Comparison of ENCODE assay signal across 13 cellular contexts in genomic region chr13:32125221-32125621, GRCh38.
DNase-seq lines count a peak whose midpoint lies in the region; ATAC-seq and TF ChIP-seq lines count a peak whose summit lies in the region.
"Had no signal": no experiment of that assay in that cellular context is flagged by ENCODE, and none has a peak within 500 bp of the region (broad histone marks: within the 10 kb centered on the region; RNA-seq: fewer than 3 reads in every experiment).

No MANE protein-coding gene starts in this region.

- H3K27ac ChIP-seq in heart right ventricle = peak overlapping the region; percentile 51 to 86 (median 72)
- H3K27ac ChIP-seq in CD4-positive, alpha-beta T cell (ENCODE audit: low read depth, low read length) = no peak overlapping the region
- H3K27ac ChIP-seq: testis had no signal

- DNase-seq in GM04503 (ENCODE audit: low read depth) = peak; percentile 31
- peak; percentile 85 for DNase-seq in SKM-1 treated with dmso at 0.1 percent for 144 hours (lab: John Stamatoyannopoulos, UW; ENCODE audit: unreplicated experiment)
- peak in 1 of 2 donors; percentile 28 for DNase-seq in heart right ventricle
- DNase-seq in stromal cell of bone marrow (ENCODE audit: low read depth) = peak; percentile 43
- no peak for DNase-seq in cortex of kidney (lab: John Stamatoyannopoulos, UW)
- no peak for DNase-seq in kidney tubule cell (ENCODE audit: low spot score)
- DNase-seq in CD4-positive, alpha-beta T cell = no peak
- DNase-seq: activated CD4-positive, alpha-beta T cell treated with anti-CD3 and anti-CD28 coated beads, Interleukin-2, amount 10 ng/mL, durations not matched to agents 7 days and 5 days; C1 segment of cervical spinal cord; NCI-H524; testis had no signal

- CTCF ChIA-PET in CD4-positive, alpha-beta T cell (lab: Charles Lee) = no interaction called here

- H3K4me3 ChIP-seq in heart right ventricle = no peak overlapping the region
- H3K4me3 ChIP-seq: testis had no signal

- intact Hi-C loops in heart right ventricle (cut with DNase I) = no loop called here
- intact Hi-C loops in CD4-positive, alpha-beta T cell (cut with DNase I, micrococcal nuclease) = no loop called here

- ATAC-seq in heart right ventricle (peak; percentile 78 to 98 (median 91)), HG02938 (IDR thresholded peaks at IDR 0.05; ENCODE audit: unreplicated experiment) (no peak)
- no peak for ATAC-seq in CD4-positive, alpha-beta T cell (ENCODE audit: poor library complexity)

- no peak overlapping the region for H3K27ac Mint-ChIP-seq in CD4-positive, alpha-beta T cell
- H3K27ac Mint-ChIP-seq: activated CD4-positive, alpha-beta T cell treated with anti-CD3 and anti-CD28 coated beads, Interleukin-2, amount 10 ng/mL, durations not matched to agents 7 days and 5 days; activated T-helper 2 cell treated with anti-CD3 and anti-CD28 coated beads, Interferon-gamma antibody, Interleukin-2, Interleukin-4, amounts not matched to agents 10 μg/mL and 5 μg/mL and 100 μg/mL, durations not matched to agents 14 hours and 24 hours and 36 hours had no signal

- no peak overlapping the region for H3K4me3 Mint-ChIP-seq in CD4-positive, alpha-beta T cell
- H3K4me3 Mint-ChIP-seq: activated CD4-positive, alpha-beta T cell treated with anti-CD3 and anti-CD28 coated beads, Interleukin-2, amount 10 ng/mL, durations not matched to agents 7 days and 5 days had no signal

- POLR2A ChIA-PET in CD4-positive, alpha-beta T cell (lab: Charles Lee) = no interaction called here

- peaks cover 0 to 14% (median 0%) of the 10 kb centered on the region in 11 donors for H3K9me3 ChIP-seq in heart right ventricle
- no peaks in the 10 kb centered on the region for H3K9me3 ChIP-seq in CD4-positive, alpha-beta T cell (ENCODE audit: control insufficient read depth, low read length)
- H3K9me3 ChIP-seq: testis had no signal

- no peak for TF ChIP-seq CTCF in heart right ventricle (IDR thresholded peaks at IDR 0.05)
- no peak for TF ChIP-seq CTCF in CD4-positive, alpha-beta T cell (IDR thresholded peaks at IDR 0.05)

- no peaks in the 10 kb centered on the region for H3K9me3 Mint-ChIP-seq in CD4-positive, alpha-beta T cell

- H3K36me3 ChIP-seq in heart right ventricle = peaks cover 0 to 22% (median 0%) of the 10 kb centered on the region in 9 donors

- H3K36me3 Mint-ChIP-seq in CD4-positive, alpha-beta T cell (ENCODE audit: low read depth) = peaks cover 38% of the 10 kb centered on the region

- 30 to 33% methylated on average over 2 of the region's 2 CpGs for WGBS in heart right ventricle, 2 donors

- no peaks in the 10 kb centered on the region for H3K4me1 Mint-ChIP-seq in CD4-positive, alpha-beta T cell (ENCODE audit: low read depth)
- H3K4me1 Mint-ChIP-seq: activated CD4-positive, alpha-beta T cell treated with anti-CD3 and anti-CD28 coated beads, Interleukin-2, amount 10 ng/mL, durations not matched to agents 7 days and 5 days had no signal

- H3K27me3 ChIP-seq in heart right ventricle = no peaks in the 10 kb centered on the region
- no peaks in the 10 kb centered on the region for H3K27me3 ChIP-seq in CD4-positive, alpha-beta T cell (ENCODE audit: control insufficient read depth, insufficient read depth, low read length)
- H3K27me3 ChIP-seq: testis had no signal

- H3K27me3 Mint-ChIP-seq in CD4-positive, alpha-beta T cell = no peaks in the 10 kb centered on the region
- H3K27me3 Mint-ChIP-seq: activated CD4-positive, alpha-beta T cell treated with anti-CD3 and anti-CD28 coated beads, Interleukin-2, amount 10 ng/mL, durations not matched to agents 7 days and 5 days had no signal

- peaks cover 0 to 29% (median 22%) of the 10 kb centered on the region in 9 donors for H3K4me1 ChIP-seq in heart right ventricle
- H3K4me1 ChIP-seq: testis had no signal

Comparison
In these comparisons a context has a peak if more than half of its experiments do, and no peak if none do; other contexts are left out.
1. DNase-seq: peak in GM04503 (single experiment), SKM-1 treated with dmso at 0.1 percent for 144 hours (single experiment) and stromal cell of bone marrow (single experiment); none in cortex of kidney (single experiment), kidney tubule cell (single experiment) and CD4-positive, alpha-beta T cell (0 of 10).
2. ATAC-seq: peak in heart right ventricle (8 of 8); none in HG02938 (single experiment) and CD4-positive, alpha-beta T cell (single experiment).